In the genomic region with DNA sequence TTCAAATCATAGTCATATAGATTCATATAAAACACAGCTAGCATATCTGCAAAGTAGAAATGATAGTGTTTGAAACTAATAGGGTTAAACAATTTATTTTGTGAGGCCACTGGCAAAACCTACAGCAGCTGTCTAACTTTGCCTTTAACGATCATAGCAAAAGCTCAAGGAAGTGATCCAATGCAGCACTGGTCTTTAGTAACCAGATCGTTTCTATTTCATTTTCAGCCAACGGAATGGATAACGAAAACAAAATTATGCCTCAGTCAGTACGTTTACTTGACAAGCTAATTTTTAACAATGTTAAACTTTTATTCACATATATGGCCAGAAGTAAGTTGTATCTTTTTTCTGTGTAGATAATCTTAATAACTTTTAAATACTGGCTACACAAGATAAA, we compare ENCODE assay signal across 7 cellular contexts. TPM values are rescaled to one million over a fixed set of nuclear protein-coding genes. Genes with fewer than 3 reads are reported as not detected.
A peak's percentile ranks its signal among the peaks of the same experiment; 100 is the strongest.
DNase-seq lines count a peak whose midpoint lies in the region; ATAC-seq lines count a peak whose summit lies in the region.

No MANE protein-coding gene starts in this region.

- H3K4me1 Mint-ChIP-seq in activated T-helper 1 cell treated with anti-CD3 and anti-CD28 coated beads, Interleukin-12 subunit alpha, Interleukin-12 subunit beta, Interleukin-2, Interleukin-4 antibody, amounts not matched to agents 30 ng/mL and 10 ng/mL and 1 ng/mL, durations not matched to agents 14 hours and 24 hours and 36 hours (ENCODE audit: low read depth) = peaks cover 71% of the 10 kb centered on the region
- H3K4me1 Mint-ChIP-seq in natural killer cell treated with Interleukin-12 subunit alpha and Interleukin-12 subunit beta and Interleukin-15 and Interleukin-18, amount 100 ng/mL, for 72 hours (ENCODE audit: low read depth in 2 of 2) = peaks cover 6 to 28% of the 10 kb centered on the region in 2 donors

- intact Hi-C loops in activated T-helper 1 cell treated with anti-CD3 and anti-CD28 coated beads, Interleukin-12 subunit alpha, Interleukin-12 subunit beta, Interleukin-2, Interleukin-4 antibody, amounts not matched to agents 30 ng/mL and 10 ng/mL and 1 ng/mL, durations not matched to agents 14 hours and 24 hours and 36 hours (cut with micrococcal nuclease) = loop anchor here (1.0 to 5.0 kb wide), 5 partner anchors 16 to 627 kb away; no protein-coding TSS in a partner anchor

- H3K36me3 Mint-ChIP-seq in activated T-helper 1 cell treated with anti-CD3 and anti-CD28 coated beads, Interleukin-12 subunit alpha, Interleukin-12 subunit beta, Interleukin-2, Interleukin-4 antibody, amounts not matched to agents 30 ng/mL and 10 ng/mL and 1 ng/mL, durations not matched to agents 14 hours and 24 hours and 36 hours (ENCODE audit: low read depth) = peaks cover 14% of the 10 kb centered on the region
- no peaks in the 10 kb centered on the region for H3K36me3 Mint-ChIP-seq in natural killer cell treated with Interleukin-12 subunit alpha and Interleukin-12 subunit beta and Interleukin-15 and Interleukin-18, amount 100 ng/mL, for 72 hours

- no peaks in the 10 kb centered on the region for H3K27me3 Mint-ChIP-seq in activated T-helper 1 cell treated with anti-CD3 and anti-CD28 coated beads, Interleukin-12 subunit alpha, Interleukin-12 subunit beta, Interleukin-2, Interleukin-4 antibody, amounts not matched to agents 30 ng/mL and 10 ng/mL and 1 ng/mL, durations not matched to agents 14 hours and 24 hours and 36 hours (ENCODE audit: insufficient read depth)
- H3K27me3 Mint-ChIP-seq in natural killer cell treated with Interleukin-12 subunit alpha and Interleukin-12 subunit beta and Interleukin-15 and Interleukin-18, amount 100 ng/mL, for 72 hours = peaks cover 0 to under 1% of the 10 kb centered on the region in 2 donors

- H3K9me3 Mint-ChIP-seq in activated T-helper 1 cell treated with anti-CD3 and anti-CD28 coated beads, Interleukin-12 subunit alpha, Interleukin-12 subunit beta, Interleukin-2, Interleukin-4 antibody, amounts not matched to agents 30 ng/mL and 10 ng/mL and 1 ng/mL, durations not matched to agents 14 hours and 24 hours and 36 hours = no peaks in the 10 kb centered on the region
- H3K9me3 Mint-ChIP-seq in natural killer cell treated with Interleukin-12 subunit alpha and Interleukin-12 subunit beta and Interleukin-15 and Interleukin-18, amount 100 ng/mL, for 72 hours = no peaks in the 10 kb centered on the region

- ATAC-seq in GM19023 (IDR thresholded peaks at IDR 0.05; ENCODE audit: unreplicated experiment) (peak; percentile 82), HG02884 (IDR thresholded peaks at IDR 0.05; ENCODE audit: unreplicated experiment) (peak; percentile 70), esophagus mucosa (no peak)
- peak; percentile 73 to 76 for ATAC-seq in natural killer cell treated with Interleukin-12 subunit alpha and Interleukin-12 subunit beta and Interleukin-15 and Interleukin-18, amount 100 ng/mL, for 72 hours

- H3K4me3 Mint-ChIP-seq in activated T-helper 1 cell treated with anti-CD3 and anti-CD28 coated beads, Interleukin-12 subunit alpha, Interleukin-12 subunit beta, Interleukin-2, Interleukin-4 antibody, amounts not matched to agents 30 ng/mL and 10 ng/mL and 1 ng/mL, durations not matched to agents 14 hours and 24 hours and 36 hours = peak overlapping the region; percentile 67
- H3K4me3 Mint-ChIP-seq in natural killer cell treated with Interleukin-12 subunit alpha and Interleukin-12 subunit beta and Interleukin-15 and Interleukin-18, amount 100 ng/mL, for 72 hours = peak overlapping the region; percentile 82

- peak overlapping the region; percentile 49 for H3K27ac Mint-ChIP-seq in activated T-helper 1 cell treated with anti-CD3 and anti-CD28 coated beads, Interleukin-12 subunit alpha, Interleukin-12 subunit beta, Interleukin-2, Interleukin-4 antibody, amounts not matched to agents 30 ng/mL and 10 ng/mL and 1 ng/mL, durations not matched to agents 14 hours and 24 hours and 36 hours
- peak overlapping the region; percentile 77 to 89 for H3K27ac Mint-ChIP-seq in natural killer cell treated with Interleukin-12 subunit alpha and Interleukin-12 subunit beta and Interleukin-15 and Interleukin-18, amount 100 ng/mL, for 72 hours

- no peak for DNase-seq in activated T-helper 1 cell treated with anti-CD3 and anti-CD28 coated beads, Interleukin-12 subunit alpha, Interleukin-12 subunit beta, Interleukin-2, Interleukin-4 antibody, amounts not matched to agents 30 ng/mL and 10 ng/mL and 1 ng/mL, durations not matched to agents 14 hours and 24 hours and 36 hours (ENCODE audit: low spot score)
- DNase-seq in natural killer cell treated with Interleukin-12 subunit alpha and Interleukin-12 subunit beta and Interleukin-15 and Interleukin-18, amount 100 ng/mL, for 72 hours (ENCODE audit: low spot score) = no peak
- DNase-seq in NCI-H1694 (lab: John Stamatoyannopoulos, UW) (no peak), occipital lobe (lab: John Stamatoyannopoulos, UW) (no peak)

RNA-seq across cellular contexts. Expression of a gene that starts 17.7 kb away (rescaled TPM):
- 33.8 and 36.4 TPM in 2 replicates for total RNA-seq in activated T-helper 1 cell treated with anti-CD3 and anti-CD28 coated beads, Interleukin-12 subunit alpha, Interleukin-12 subunit beta, Interleukin-2, Interleukin-4 antibody, amounts not matched to agents 30 ng/mL and 10 ng/mL and 1 ng/mL, durations not matched to agents 14 hours and 24 hours and 36 hours
- total RNA-seq in natural killer cell treated with Interleukin-12 subunit alpha and Interleukin-12 subunit beta and Interleukin-15 and Interleukin-18, amount 100 ng/mL, for 72 hours = 10 to 100 TPM; 15.7 to 29.7 TPM
- 152 TPM for total RNA-seq in occipital lobe
- 7.9 TPM for total RNA-seq in esophagus mucosa
